ENCODE assay signal across 16 cellular contexts in genomic region chr6:162443101-162443500, GRCh38.
DNase-seq lines count a peak whose midpoint lies in the region; ATAC-seq and TF ChIP-seq lines count a peak whose summit lies in the region.
"Had no signal": no experiment of that assay in that cellular context is flagged by ENCODE, and none has a peak within 500 bp of the region (broad histone marks: within the 10 kb centered on the region; RNA-seq: fewer than 3 reads in every experiment).

No MANE protein-coding gene starts in this region.

- H4K20me1 ChIP-seq in mammary epithelial cell (ENCODE audit: insufficient read depth, low read length) = no peaks in the 10 kb centered on the region
- H4K20me1 ChIP-seq: BLaER1 treated with 17β-estradiol and CSF1 and Interleukin-3, amounts not matched to agents 10 nM and 100 nM had no signal

- H3K27me3 ChIP-seq in mammary epithelial cell (ENCODE audit: insufficient read depth, low read length) (no peaks in the 10 kb centered on the region), body of pancreas (no peaks in the 10 kb centered on the region), thyroid gland (no peaks in the 10 kb centered on the region)
- H3K27me3 ChIP-seq: BLaER1 treated with 17β-estradiol and CSF1 and Interleukin-3, amounts not matched to agents 10 nM and 100 nM had no signal

- peaks cover 12% of the 10 kb centered on the region for H3K9me3 Mint-ChIP-seq in MCF 10A (ENCODE audit: unreplicated experiment)
- H3K9me3 Mint-ChIP-seq in activated CD4-positive, alpha-beta memory T cell treated with anti-CD3 and anti-CD28 coated beads, Interleukin-2, amount 10 ng/mL, durations not matched to agents 7 days and 5 days = peaks cover 3% of the 10 kb centered on the region
- peaks cover 12% of the 10 kb centered on the region for H3K9me3 Mint-ChIP-seq in activated CD8-positive, alpha-beta T cell treated with anti-CD3 and anti-CD28 coated beads, Interleukin-2, amount 10 ng/mL, durations not matched to agents 7 days and 5 days (ENCODE audit: insufficient read depth)

- H3K36me3 ChIP-seq in mammary epithelial cell (ENCODE audit: insufficient read depth, low read length) = no peaks in the 10 kb centered on the region
- no peaks in the 10 kb centered on the region for H3K36me3 ChIP-seq in body of pancreas (replicated peaks in 1 of 2; ENCODE audit: insufficient read depth in 1 of 2, low read depth in 2 of 2)
- no peaks in the 10 kb centered on the region for H3K36me3 ChIP-seq in thyroid gland
- H3K36me3 ChIP-seq: BLaER1 treated with 17β-estradiol and CSF1 and Interleukin-3, amounts not matched to agents 10 nM and 100 nM; thoracic aorta had no signal

- H3K4me3 ChIP-seq in mammary epithelial cell (replicated peaks in 1 of 3; ENCODE audit: insufficient read depth in 1 of 3, low read depth in 2 of 3, low read length in 3 of 3) (no peak overlapping the region), body of pancreas (no peak overlapping the region), thyroid gland (replicated peaks in 1 of 3) (no peak overlapping the region)
- H3K4me3 ChIP-seq: BLaER1 treated with 17β-estradiol and CSF1 and Interleukin-3, amounts not matched to agents 10 nM and 100 nM; thoracic aorta had no signal

- peaks cover 17% of the 10 kb centered on the region for H3K9me3 ChIP-seq in mammary epithelial cell (replicated peaks; ENCODE audit: insufficient read depth, low read length)
- H3K9me3 ChIP-seq in body of pancreas = no peaks in the 10 kb centered on the region
- H3K9me3 ChIP-seq in thyroid gland = no peaks in the 10 kb centered on the region

- CTCF ChIA-PET in MCF 10A (lab: Yijun Ruan, JAX) (interaction anchor here (1.0 kb wide), 1 partner anchor 11 kb away, joined by 3 read pairs; no protein-coding TSS in a partner anchor), mammary epithelial cell (lab: Charles Lee; ENCODE audit: low non-redundant PET) (no interaction called here)
- CTCF ChIA-PET in activated CD4-positive, alpha-beta memory T cell treated with anti-CD3 and anti-CD28 coated beads, Interleukin-2, amount 10 ng/mL, durations not matched to agents 7 days and 5 days (lab: Charles Lee) = no interaction called here
- CTCF ChIA-PET in activated CD8-positive, alpha-beta T cell treated with anti-CD3 and anti-CD28 coated beads, Interleukin-2, amount 10 ng/mL, durations not matched to agents 7 days and 5 days (lab: Charles Lee) = no interaction called here

- no peak overlapping the region for H3K4me3 Mint-ChIP-seq in MCF 10A (ENCODE audit: unreplicated experiment)
- no peak overlapping the region for H3K4me3 Mint-ChIP-seq in activated CD4-positive, alpha-beta memory T cell treated with anti-CD3 and anti-CD28 coated beads, Interleukin-2, amount 10 ng/mL, durations not matched to agents 7 days and 5 days
- no peak overlapping the region for H3K4me3 Mint-ChIP-seq in activated CD8-positive, alpha-beta T cell treated with anti-CD3 and anti-CD28 coated beads, Interleukin-2, amount 10 ng/mL, durations not matched to agents 7 days and 5 days
- H3K4me3 Mint-ChIP-seq: activated naive CD8-positive, alpha-beta T cell; activated T-cell treated with anti-CD3 and anti-CD28 coated beads, Interleukin-2, amount 50 U/mL, for 72 hours; naive thymus-derived CD4-positive, alpha-beta T cell had no signal

- H3K9ac ChIP-seq in mammary epithelial cell (ENCODE audit: insufficient read depth, low read length) = no peak overlapping the region
- H3K9ac ChIP-seq: BLaER1 treated with 17β-estradiol and CSF1 and Interleukin-3, amounts not matched to agents 10 nM and 100 nM had no signal

- TF ChIP-seq POLR2A in body of pancreas (IDR thresholded peaks at IDR 0.05) (no peak), thyroid gland (IDR thresholded peaks at IDR 0.05) (no peak)

- H3K79me2 ChIP-seq in mammary epithelial cell (ENCODE audit: insufficient read depth, low read length) = no peaks in the 10 kb centered on the region

- H2AFZ ChIP-seq in mammary epithelial cell (ENCODE audit: low read depth, low read length) = no peak overlapping the region

- BruUV-seq in MCF 10A (replicated peaks; lab: Mats Ljungman, UMichigan) (no TSS peak), mammary epithelial cell (replicated peaks; lab: Mats Ljungman, UMichigan) (no TSS peak)

- ATAC-seq in body of pancreas = peak; percentile 92
- no peak for ATAC-seq in activated CD8-positive, alpha-beta T cell treated with anti-CD3 and anti-CD28 coated beads, Interleukin-2, amount 10 ng/mL, durations not matched to agents 7 days and 5 days
- ATAC-seq: activated T-cell treated with anti-CD3 and anti-CD28 coated beads, Interleukin-2, amount 50 U/mL, for 72 hours; naive thymus-derived CD4-positive, alpha-beta T cell had no signal

- H3K27ac ChIP-seq in mammary epithelial cell (ENCODE audit: insufficient read depth, low read depth, low read length) = no peak overlapping the region
- no peak overlapping the region for H3K27ac ChIP-seq in body of pancreas
- H3K27ac ChIP-seq in thyroid gland = no peak overlapping the region
- H3K27ac ChIP-seq: BLaER1 treated with 17β-estradiol and CSF1 and Interleukin-3, amounts not matched to agents 10 nM and 100 nM; thoracic aorta had no signal

- no peaks in the 10 kb centered on the region for H3K4me1 ChIP-seq in mammary epithelial cell (ENCODE audit: insufficient read depth, low read length)
- peaks cover 6% of the 10 kb centered on the region for H3K4me1 ChIP-seq in body of pancreas
- H3K4me1 ChIP-seq in thyroid gland = no peaks in the 10 kb centered on the region

- WGBS in mammary epithelial cell (ENCODE audit: low coverage, missing lambda C conversion rate) = 33% methylated on average over 10 of the region's 10 CpGs
- WGBS in body of pancreas, 2 donors = 29 to 34% methylated on average over 10 of the region's 10 CpGs
- WGBS in thyroid gland, 2 donors = 31 to 47% methylated on average over 10 of the region's 10 CpGs

- peak; percentile 73 for DNase-seq in MCF 10A (ENCODE audit: unreplicated experiment)
- DNase-seq in mammary epithelial cell = no peak
- peak; percentile 74 to 88 (median 82) for DNase-seq in body of pancreas
- DNase-seq in kidney tubule cell (ENCODE audit: low spot score) = peak; percentile 96
- peak; percentile 89 to 93 for DNase-seq in thyroid gland
- DNase-seq in SK-N-DZ (ENCODE audit: low spot score) = no peak
- no peak for DNase-seq in activated CD4-positive, alpha-beta memory T cell treated with anti-CD3 and anti-CD28 coated beads, Interleukin-2, amount 10 ng/mL, durations not matched to agents 7 days and 5 days
- DNase-seq in activated CD8-positive, alpha-beta T cell treated with anti-CD3 and anti-CD28 coated beads, Interleukin-2, amount 10 ng/mL, durations not matched to agents 7 days and 5 days = no peak
- DNase-seq: activated T-cell treated with anti-CD3 and anti-CD28 coated beads, Interleukin-2, amount 50 U/mL, for 72 hours; GF-D8; naive thymus-derived CD4-positive, alpha-beta T cell; NCI-H510A treated with DMSO at 0.1 percent for 48 hours; T-helper 2 cell had no signal

- H3K27me3 Mint-ChIP-seq in MCF 10A (ENCODE audit: insufficient read depth, unreplicated experiment) = no peaks in the 10 kb centered on the region
- no peaks in the 10 kb centered on the region for H3K27me3 Mint-ChIP-seq in activated CD4-positive, alpha-beta memory T cell treated with anti-CD3 and anti-CD28 coated beads, Interleukin-2, amount 10 ng/mL, durations not matched to agents 7 days and 5 days
- no peaks in the 10 kb centered on the region for H3K27me3 Mint-ChIP-seq in activated CD8-positive, alpha-beta T cell treated with anti-CD3 and anti-CD28 coated beads, Interleukin-2, amount 10 ng/mL, durations not matched to agents 7 days and 5 days (ENCODE audit: low read depth)
- H3K27me3 Mint-ChIP-seq: activated naive CD8-positive, alpha-beta T cell; naive thymus-derived CD4-positive, alpha-beta T cell had no signal

- peaks cover 6% of the 10 kb centered on the region for H3K4me1 Mint-ChIP-seq in MCF 10A (ENCODE audit: insufficient read depth, unreplicated experiment)
- no peaks in the 10 kb centered on the region for H3K4me1 Mint-ChIP-seq in activated CD4-positive, alpha-beta memory T cell treated with anti-CD3 and anti-CD28 coated beads, Interleukin-2, amount 10 ng/mL, durations not matched to agents 7 days and 5 days
- H3K4me1 Mint-ChIP-seq in activated CD8-positive, alpha-beta T cell treated with anti-CD3 and anti-CD28 coated beads, Interleukin-2, amount 10 ng/mL, durations not matched to agents 7 days and 5 days (ENCODE audit: low read depth) = no peaks in the 10 kb centered on the region
- H3K4me1 Mint-ChIP-seq: naive thymus-derived CD4-positive, alpha-beta T cell had no signal

- TF ChIP-seq CTCF in MCF 10A (IDR thresholded peaks at IDR 0.05; ENCODE audit: unreplicated experiment) (no peak), mammary epithelial cell (conservative IDR thresholded peaks at IDR 0.05 in 1 of 2, IDR thresholded peaks at IDR 0.05 in 1 of 2; ENCODE audit: extremely low read depth in 1 of 2, insufficient read depth in 1 of 2, low read depth in 1 of 2, low read length in 2 of 2) (no peak), body of pancreas (IDR thresholded peaks at IDR 0.05) (no peak), thyroid gland (IDR thresholded peaks at IDR 0.05) (no peak)

- no peak overlapping the region for H3K27ac Mint-ChIP-seq in MCF 10A (ENCODE audit: low read depth, unreplicated experiment)
- H3K27ac Mint-ChIP-seq in activated CD4-positive, alpha-beta memory T cell treated with anti-CD3 and anti-CD28 coated beads, Interleukin-2, amount 10 ng/mL, durations not matched to agents 7 days and 5 days = no peak overlapping the region
- no peak overlapping the region for H3K27ac Mint-ChIP-seq in activated CD8-positive, alpha-beta T cell treated with anti-CD3 and anti-CD28 coated beads, Interleukin-2, amount 10 ng/mL, durations not matched to agents 7 days and 5 days
- H3K27ac Mint-ChIP-seq: activated naive CD8-positive, alpha-beta T cell; activated T-cell treated with anti-CD3 and anti-CD28 coated beads, Interleukin-2, amount 50 U/mL, for 72 hours had no signal

- POLR2A ChIA-PET in MCF 10A (lab: Yijun Ruan, JAX) = no interaction called here
- POLR2A ChIA-PET in activated CD4-positive, alpha-beta memory T cell treated with anti-CD3 and anti-CD28 coated beads, Interleukin-2, amount 10 ng/mL, durations not matched to agents 7 days and 5 days (lab: Charles Lee) = no interaction called here
- POLR2A ChIA-PET in activated CD8-positive, alpha-beta T cell treated with anti-CD3 and anti-CD28 coated beads, Interleukin-2, amount 10 ng/mL, durations not matched to agents 7 days and 5 days (lab: Charles Lee) = no interaction called here

- in situ Hi-C loops in mammary epithelial cell (cut with MboI; ENCODE audit: low sequenced_read_pairs in 2 of 2) = no loop called here

- no peak overlapping the region for H3K4me2 ChIP-seq in mammary epithelial cell (ENCODE audit: insufficient read depth, low read depth, low read length)
- H3K4me2 ChIP-seq: BLaER1 treated with 17β-estradiol and CSF1 and Interleukin-3, amounts not matched to agents 10 nM and 100 nM had no signal

- intact Hi-C loops in MCF 10A (cut with micrococcal nuclease) (no loop called here), mammary epithelial cell (cut with micrococcal nuclease) (no loop called here), body of pancreas (cut with DNase I) (no loop called here), thyroid gland (cut with DNase I) (no loop called here)

- no peaks in the 10 kb centered on the region for H3K36me3 Mint-ChIP-seq in MCF 10A (ENCODE audit: insufficient read depth, unreplicated experiment)
- no peaks in the 10 kb centered on the region for H3K36me3 Mint-ChIP-seq in activated CD4-positive, alpha-beta memory T cell treated with anti-CD3 and anti-CD28 coated beads, Interleukin-2, amount 10 ng/mL, durations not matched to agents 7 days and 5 days (ENCODE audit: low read depth)
- H3K36me3 Mint-ChIP-seq in activated CD8-positive, alpha-beta T cell treated with anti-CD3 and anti-CD28 coated beads, Interleukin-2, amount 10 ng/mL, durations not matched to agents 7 days and 5 days (ENCODE audit: low read depth) = no peaks in the 10 kb centered on the region

- dilution Hi-C loops in mammary epithelial cell (cut with HindIII; ENCODE audit: low sequenced_read_pairs) = no loop called here

Comparison
In these comparisons a context has a peak if more than half of its experiments do, and no peak if none do; other contexts are left out.
1. DNase-seq: peak in MCF 10A (single experiment), body of pancreas (4 of 4), kidney tubule cell (single experiment) and thyroid gland (2 of 2); none in mammary epithelial cell (single experiment), SK-N-DZ (single experiment), activated CD4-positive, alpha-beta memory T cell treated with anti-CD3 and anti-CD28 coated beads, Interleukin-2, amount 10 ng/mL, durations not matched to agents 7 days and 5 days (single experiment) and activated CD8-positive, alpha-beta T cell treated with anti-CD3 and anti-CD28 coated beads, Interleukin-2, amount 10 ng/mL, durations not matched to agents 7 days and 5 days (single experiment).